In genomic region chr1:26783646-26784022, GRCh38 we compare ENCODE assay signal across 9 cellular contexts. TPM values are rescaled to one million over a fixed set of nuclear protein-coding genes. Genes with fewer than 3 reads are reported as not detected.
DNase-seq lines count a peak whose midpoint lies in the region; ATAC-seq and TF ChIP-seq lines count a peak whose summit lies in the region.
"Had no signal": no experiment of that assay in that cellular context is flagged by ENCODE, and none has a peak within 500 bp of the region (broad histone marks: within the 10 kb centered on the region; RNA-seq: fewer than 3 reads in every experiment).

No MANE protein-coding gene starts in this region.

- H3F3A ChIP-seq in GM23248 (ENCODE audit: insufficient read depth), result peaks cover 68% of the 10 kb centered on the region
- H3F3A ChIP-seq in SU-DHL-6 (ENCODE audit: insufficient read depth), result peaks cover 68% of the 10 kb centered on the region
- peaks cover 44% of the 10 kb centered on the region for H3F3A ChIP-seq in smooth muscle cell (ENCODE audit: low read depth)

- H2AFZ ChIP-seq in GM23248 (no peak overlapping the region), SU-DHL-6 (ENCODE audit: low read depth, low read length, severe bottlenecking) (no peak overlapping the region), smooth muscle cell (ENCODE audit: low read depth) (no peak overlapping the region)

- no peak overlapping the region for H3K4me3 ChIP-seq in GM23248
- H3K4me3 ChIP-seq in SU-DHL-6 (ENCODE audit: insufficient read depth, low read length, poor library complexity, severe bottlenecking), result no peak overlapping the region
- no peak overlapping the region for H3K4me3 ChIP-seq in smooth muscle cell
- no peak overlapping the region for H3K4me3 ChIP-seq in HAP-1

- H3K9me3 ChIP-seq in GM23248 (ENCODE audit: low read depth) (no peaks in the 10 kb centered on the region), SU-DHL-6 (ENCODE audit: insufficient read depth, low read length) (no peaks in the 10 kb centered on the region), smooth muscle cell (replicated peaks; ENCODE audit: low read depth) (no peaks in the 10 kb centered on the region), HAP-1 (no peaks in the 10 kb centered on the region)

- H3K9me3 Mint-ChIP-seq in immature natural killer cell, result no peaks in the 10 kb centered on the region

- in situ Hi-C loops in GM23248 (cut with MboI), result loop anchor here (10.0 kb wide), 1 partner anchor 89 kb away; the partner anchor contains the start of gene ARID1A
- in situ Hi-C loops in HAP-1 (cut with MboI; ENCODE audit: low sequenced_read_pairs), result no loop called here

- WGBS in GM23248 (ENCODE audit: low coverage in 1 of 2, low lambda C conversion rate in 2 of 2, missing lambda C conversion rate in 2 of 2), 2 experiments, result 89% methylated on average over 5 of the region's 5 CpGs
- WGBS in smooth muscle cell (ENCODE audit: low lambda C conversion rate), result 94% methylated on average over 5 of the region's 5 CpGs

- H4K20me1 ChIP-seq in GM23248 (ENCODE audit: insufficient read depth), result no peaks in the 10 kb centered on the region
- no peaks in the 10 kb centered on the region for H4K20me1 ChIP-seq in SU-DHL-6 (ENCODE audit: low read depth, low read length)
- peaks cover 39% of the 10 kb centered on the region for H4K20me1 ChIP-seq in smooth muscle cell (ENCODE audit: low read depth)

- H3K36me3 ChIP-seq in GM23248 (ENCODE audit: low read depth) (peaks cover 35% of the 10 kb centered on the region), SU-DHL-6 (ENCODE audit: low read length) (peaks cover 4% of the 10 kb centered on the region; the same call in 1 of the 2 replicates), smooth muscle cell (ENCODE audit: low read depth) (peaks cover 3% of the 10 kb centered on the region), HAP-1 (replicated peaks) (peaks cover 45% of the 10 kb centered on the region)

- H3K79me2 ChIP-seq in GM23248 (ENCODE audit: insufficient read depth), result peaks cover 40% of the 10 kb centered on the region
- H3K79me2 ChIP-seq in SU-DHL-6 (ENCODE audit: insufficient read depth, low read length), result no peaks in the 10 kb centered on the region; the same call in 1 of the 2 replicates
- peaks cover 8% of the 10 kb centered on the region for H3K79me2 ChIP-seq in smooth muscle cell (ENCODE audit: low read depth)

- H3K9me2 ChIP-seq in GM23248 (ENCODE audit: insufficient read depth) (no peaks in the 10 kb centered on the region), SU-DHL-6 (replicated peaks; ENCODE audit: insufficient read depth, low read length) (no peaks in the 10 kb centered on the region)

- H3K27ac ChIP-seq in GM23248, result peak overlapping the region; percentile 98; the same call in 1 of the 2 replicates
- H3K27ac ChIP-seq in SU-DHL-6 (ENCODE audit: low read depth, low read length), result peak overlapping the region; percentile 20; the same call in 1 of the 2 replicates
- H3K27ac ChIP-seq in smooth muscle cell (ENCODE audit: low read depth), result peak overlapping the region; percentile 95

- H3K9ac ChIP-seq in GM23248 (no peak overlapping the region), SU-DHL-6 (ENCODE audit: low read length) (no peak overlapping the region), smooth muscle cell (ENCODE audit: low read depth) (no peak overlapping the region)

- peak overlapping the region; percentile 52 to 100 (median 78) for H3K27ac Mint-ChIP-seq in immature natural killer cell

- peaks cover 10 to 33% (median 15%) of the 10 kb centered on the region in 3 donors for H3K27me3 Mint-ChIP-seq in immature natural killer cell (ENCODE audit: low read depth in 3 of 3)

- ATAC-seq in HG02852 (IDR thresholded peaks at IDR 0.05; ENCODE audit: unreplicated experiment), result no peak

- peaks cover 11 to 31% (median 24%) of the 10 kb centered on the region in 3 donors for H3K36me3 Mint-ChIP-seq in immature natural killer cell

- H3K4me1 Mint-ChIP-seq in immature natural killer cell, result peaks cover 79 to 88% of the 10 kb centered on the region in 2 donors

- no peak overlapping the region for H3K4me3 Mint-ChIP-seq in immature natural killer cell

- no peak for DNase-seq in GM23248
- no peak for DNase-seq in immature natural killer cell
- DNase-seq in smooth muscle cell (lab: John Stamatoyannopoulos, UW; ENCODE audit: unreplicated experiment), result no peak
- DNase-seq in COR-L47 (lab: John Stamatoyannopoulos, UW), result no peak
- DNase-seq in HAP-1 (ENCODE audit: low spot score in 2 of 2), result no peak
- DNase-seq in AG08395 (ENCODE audit: low spot score), result no peak
- DNase-seq: activated CD4-positive, alpha-beta T cell treated with anti-CD3 and anti-CD28 coated beads for 48 hours had no signal

- peaks cover 42% of the 10 kb centered on the region for H3K4me1 ChIP-seq in GM23248 (ENCODE audit: insufficient read depth)
- H3K4me1 ChIP-seq in smooth muscle cell (ENCODE audit: low read depth), result peaks cover 22% of the 10 kb centered on the region
- H3K4me1 ChIP-seq in HAP-1, result peaks cover 34% of the 10 kb centered on the region

- H3K27me3 ChIP-seq in GM23248 (replicated peaks; ENCODE audit: insufficient read depth), result no peaks in the 10 kb centered on the region
- H3K27me3 ChIP-seq in SU-DHL-6 (ENCODE audit: low read length), result no peaks in the 10 kb centered on the region
- no peaks in the 10 kb centered on the region for H3K27me3 ChIP-seq in smooth muscle cell (ENCODE audit: low read depth)
- no peaks in the 10 kb centered on the region for H3K27me3 ChIP-seq in HAP-1 (ENCODE audit: low read depth)

- TF ChIP-seq CTCF in SU-DHL-6 (IDR thresholded peaks at IDR 0.05; ENCODE audit: insufficient read depth, low read length, poor library complexity, severe bottlenecking) (no peak), smooth muscle cell (IDR thresholded peaks at IDR 0.05; ENCODE audit: borderline replicate concordance, insufficient read depth, poor library complexity, severe bottlenecking) (no peak)

- no peak overlapping the region for H3K4me2 ChIP-seq in GM23248 (ENCODE audit: unreplicated experiment)
- no peak overlapping the region for H3K4me2 ChIP-seq in SU-DHL-6 (ENCODE audit: low read depth, low read length, poor library complexity, severe bottlenecking)
- no peak overlapping the region for H3K4me2 ChIP-seq in smooth muscle cell

RNA-seq across cellular contexts. Expression of gene PIGV, which starts 4.1 kb away (rescaled TPM):
- 28.9 and 31.0 TPM in 2 replicates for total RNA-seq in GM23248 (2014; rRNA removed; shearing (Covaris generic))
- 20.4 and 21.5 TPM in 2 replicates for polyA plus RNA-seq in GM23248 (2016; fragmentation: Nextera tagmentation; extraction: Ambion mirVana)
- 10 to 100 TPM in 2 of 3 donors, 1 to 10 TPM in 1; 9.8 to 20.0 (median 13.7) TPM for polyA plus RNA-seq in immature natural killer cell
- total RNA-seq in smooth muscle cell, result 9.9 and 13.8 TPM in 2 replicates
- 8.7 and 9.4 TPM in 2 replicates for polyA plus RNA-seq in smooth muscle cell

RNA-seq across cellular contexts. Expression of gene ZDHHC18, which starts 42.9 kb away (rescaled TPM):
- total RNA-seq in GM23248 (2014; rRNA removed; shearing (Covaris generic)), result 11.6 and 12.8 TPM in 2 replicates
- polyA plus RNA-seq in GM23248 (2016; fragmentation: Nextera tagmentation; extraction: Ambion mirVana) (1.3 and 1.9 TPM in 2 replicates), immature natural killer cell (1 to 10 TPM; 7.3 to 8.8 (median 7.8) TPM), smooth muscle cell (20.3 and 20.8 TPM in 2 replicates)
- 16.7 and 52.5 TPM in 2 replicates for total RNA-seq in smooth muscle cell

Comparison
In these comparisons a context has a peak if more than half of its experiments do, and no peak if none do; other contexts are left out.
1. H3K27ac ChIP-seq: peak in every context shown above with its lines; median percentile 98 in GM23248; 95 in smooth muscle cell; 20 in SU-DHL-6.